ENCODE assay signal across 8 cellular contexts in the genomic region with DNA sequence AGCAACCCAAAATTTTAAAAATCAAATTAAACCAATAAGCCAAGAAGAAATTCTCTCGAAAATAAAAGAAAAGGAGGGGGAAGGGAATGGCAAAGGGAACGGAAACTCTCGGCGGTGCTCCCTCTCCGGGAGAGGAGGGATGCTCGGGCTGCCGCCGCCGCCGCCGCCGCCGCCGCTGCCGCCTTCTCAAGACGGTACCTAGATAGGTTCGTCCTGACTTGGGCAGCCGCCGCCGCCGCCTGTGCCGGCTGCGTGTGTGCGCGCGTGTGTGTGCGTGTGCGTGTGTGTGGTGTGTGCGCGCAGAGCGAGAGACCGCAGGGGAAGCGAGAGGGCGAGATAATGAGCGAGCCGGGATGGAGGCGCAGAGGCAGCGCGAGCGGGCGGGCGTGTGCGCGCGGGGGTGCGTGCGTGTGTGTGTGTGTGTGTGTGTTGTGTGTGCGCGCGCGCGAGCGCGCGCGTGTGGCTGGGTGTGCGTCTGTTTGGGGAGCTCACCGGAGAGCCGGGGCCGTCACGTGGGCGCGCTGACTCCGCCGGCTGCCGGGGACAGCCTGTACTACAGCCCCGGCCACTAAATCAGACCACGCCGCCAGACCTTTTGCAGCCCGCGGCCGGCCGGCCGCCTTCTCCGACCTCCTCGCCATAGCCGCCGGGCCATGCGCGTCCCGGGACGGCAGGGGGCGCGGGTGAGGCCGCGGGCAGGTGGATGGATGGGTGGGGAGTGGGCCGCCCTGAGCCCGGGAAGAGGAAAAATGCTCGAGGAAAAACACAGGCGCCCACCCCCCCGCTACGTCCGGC.
DNase-seq lines count a peak whose midpoint lies in the region; ATAC-seq and TF ChIP-seq lines count a peak whose summit lies in the region.

No MANE protein-coding gene starts in this region.

- DNase-seq in DMS 273 (lab: John Stamatoyannopoulos, UW; ENCODE audit: unreplicated experiment) (peak; percentile 93), RPMI7951 (ENCODE audit: low read depth) (peak; percentile 69), tibial nerve (ENCODE audit: low spot score in 2 of 2) (peak; percentile 68 to 83)
- DNase-seq in activated naive CD4-positive, alpha-beta T cell treated with Interleukin-2 at 50 U/mL for 16 hours = peak; percentile 67

- peaks cover 0 to 62% (median 20%) of the 10 kb centered on the region in 3 donors for H3K4me1 ChIP-seq in gastroesophageal sphincter
- peaks cover 19% of the 10 kb centered on the region for H3K4me1 ChIP-seq in neuron (ENCODE audit: insufficient read depth, low read length)
- H3K4me1 ChIP-seq in tibial nerve = peaks cover 0 to 36% (median 18%) of the 10 kb centered on the region in 4 donors

- H3K4me3 ChIP-seq in gastroesophageal sphincter = peak overlapping the region; percentile 27 to 69
- peak overlapping the region; percentile 48 for H3K4me3 ChIP-seq in neuron (ENCODE audit: low read length)
- peak overlapping the region; percentile 46 to 88 (median 62) for H3K4me3 ChIP-seq in tibial nerve

- WGBS in gastroesophageal sphincter (ENCODE audit: low coverage in 1 of 2), 2 donors = 0 to 1% methylated on average over 16 to 41 of the region's 93 CpGs
- 1% methylated on average over 69 to 93 of the region's 93 CpGs for WGBS in tibial nerve, 2 donors

- H3K36me3 ChIP-seq in gastroesophageal sphincter (no peaks in the 10 kb centered on the region), neuron (ENCODE audit: insufficient read depth, low read length) (no peaks in the 10 kb centered on the region), tibial nerve (no peaks in the 10 kb centered on the region)

- H2AFZ ChIP-seq in neuron (ENCODE audit: low read depth, low read length) = peak overlapping the region; percentile 78

- TF ChIP-seq POLR2A in gastroesophageal sphincter (IDR thresholded peaks at IDR 0.05) = peak; percentile 43 to 51
- TF ChIP-seq POLR2A in tibial nerve (IDR thresholded peaks at IDR 0.05) = peak; percentile 19 to 48

- no peaks in the 10 kb centered on the region for H3K9me3 ChIP-seq in gastroesophageal sphincter
- no peaks in the 10 kb centered on the region for H3K9me3 ChIP-seq in neuron (ENCODE audit: low read length)
- H3K9me3 ChIP-seq in tibial nerve = no peaks in the 10 kb centered on the region

- peak; percentile 65 for ATAC-seq in GM21576 (IDR thresholded peaks at IDR 0.05; ENCODE audit: unreplicated experiment)
- peak; percentile 90 for ATAC-seq in gastroesophageal sphincter

- peak; percentile 29; the same call in 1 of the 2 replicates for TF ChIP-seq RAD21 in Ishikawa (IDR thresholded peaks at IDR 0.05; ENCODE audit: low read depth)

- TF ChIP-seq CTCF in gastroesophageal sphincter (IDR thresholded peaks at IDR 0.05) = peak; percentile 65 to 87 (median 81)
- TF ChIP-seq CTCF in tibial nerve (IDR thresholded peaks at IDR 0.05) = peak; percentile 41 to 84 (median 68)

- H3K27ac ChIP-seq in gastroesophageal sphincter = peak overlapping the region; percentile 45 to 89 (median 86)
- H3K27ac ChIP-seq in tibial nerve = peak overlapping the region in 3 of 4 donors; percentile 53 to 79 (median 78)

- TF ChIP-seq EP300 in Ishikawa (IDR thresholded peaks at IDR 0.05; ENCODE audit: borderline replicate concordance) = 0 out of 2 replicates have a peak, but pooled peaks have one; percentile 5
- no peak for TF ChIP-seq EP300 in gastroesophageal sphincter (IDR thresholded peaks at IDR 0.05)
- TF ChIP-seq EP300 in tibial nerve (IDR thresholded peaks at IDR 0.05) = peak in 1 of 2 donors; percentile 64

- H3K27me3 ChIP-seq in gastroesophageal sphincter (peaks cover 6% of the 10 kb centered on the region), neuron (ENCODE audit: insufficient read depth, low read length) (peaks cover 3% of the 10 kb centered on the region), tibial nerve (peaks cover 0 to 33% of the 10 kb centered on the region in 2 donors)

TF ChIP-seq in Ishikawa, 13 proteins besides CTCF, POLR2A, EP300 and RAD21:
- TF ChIP-seq YY1 (IDR thresholded peaks at IDR 0.05; ENCODE audit: low read depth) (0 out of 2 replicates have a peak, but pooled peaks have one; percentile 11), REST (IDR thresholded peaks at IDR 0.05; ENCODE audit: low read depth) (no peak), NFIC (IDR thresholded peaks at IDR 0.05) (no peak), TCF12 (IDR thresholded peaks at IDR 0.05; ENCODE audit: low read depth) (0 out of 2 replicates have a peak, but pooled peaks have one; percentile 11), CREB1 (IDR thresholded peaks at IDR 0.05; ENCODE audit: low read depth) (no peak), ZBTB7A (IDR thresholded peaks at IDR 0.05; ENCODE audit: low read depth) (peak; percentile 66; the same call in 1 of the 2 replicates), EGR1 (IDR thresholded peaks at IDR 0.05) (no peak), FOXM1 (IDR thresholded peaks at IDR 0.05; ENCODE audit: borderline replicate concordance, low read depth) (no peak), MAX (IDR thresholded peaks at IDR 0.05) (peak; percentile 47; the same call in 1 of the 2 replicates), CEBPB (IDR thresholded peaks at IDR 0.05) (no peak), TAF1 (IDR thresholded peaks at IDR 0.05; ENCODE audit: low read depth) (no peak)
- TF ChIP-seq, protein P1, sequence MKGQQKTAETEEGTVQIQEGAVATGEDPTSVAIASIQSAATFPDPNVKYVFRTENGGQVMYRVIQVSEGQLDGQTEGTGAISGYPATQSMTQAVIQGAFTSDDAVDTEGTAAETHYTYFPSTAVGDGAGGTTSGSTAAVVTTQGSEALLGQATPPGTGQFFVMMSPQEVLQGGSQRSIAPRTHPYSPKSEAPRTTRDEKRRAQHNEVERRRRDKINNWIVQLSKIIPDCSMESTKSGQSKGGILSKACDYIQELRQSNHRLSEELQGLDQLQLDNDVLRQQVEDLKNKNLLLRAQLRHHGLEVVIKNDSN (IDR thresholded peaks at IDR 0.05) = peak; percentile 90
TF ChIP-seq in Ishikawa: peak in this region for 5.

Comparison
In these comparisons a context has a peak if more than half of its experiments do, and no peak if none do; other contexts are left out.
1. Peak in every context shown above with its lines: DNase-seq, ATAC-seq, H3K4me3 ChIP-seq and H3K27ac ChIP-seq.